Comparison of ENCODE assay signal across 8 cellular contexts in the genomic region with DNA sequence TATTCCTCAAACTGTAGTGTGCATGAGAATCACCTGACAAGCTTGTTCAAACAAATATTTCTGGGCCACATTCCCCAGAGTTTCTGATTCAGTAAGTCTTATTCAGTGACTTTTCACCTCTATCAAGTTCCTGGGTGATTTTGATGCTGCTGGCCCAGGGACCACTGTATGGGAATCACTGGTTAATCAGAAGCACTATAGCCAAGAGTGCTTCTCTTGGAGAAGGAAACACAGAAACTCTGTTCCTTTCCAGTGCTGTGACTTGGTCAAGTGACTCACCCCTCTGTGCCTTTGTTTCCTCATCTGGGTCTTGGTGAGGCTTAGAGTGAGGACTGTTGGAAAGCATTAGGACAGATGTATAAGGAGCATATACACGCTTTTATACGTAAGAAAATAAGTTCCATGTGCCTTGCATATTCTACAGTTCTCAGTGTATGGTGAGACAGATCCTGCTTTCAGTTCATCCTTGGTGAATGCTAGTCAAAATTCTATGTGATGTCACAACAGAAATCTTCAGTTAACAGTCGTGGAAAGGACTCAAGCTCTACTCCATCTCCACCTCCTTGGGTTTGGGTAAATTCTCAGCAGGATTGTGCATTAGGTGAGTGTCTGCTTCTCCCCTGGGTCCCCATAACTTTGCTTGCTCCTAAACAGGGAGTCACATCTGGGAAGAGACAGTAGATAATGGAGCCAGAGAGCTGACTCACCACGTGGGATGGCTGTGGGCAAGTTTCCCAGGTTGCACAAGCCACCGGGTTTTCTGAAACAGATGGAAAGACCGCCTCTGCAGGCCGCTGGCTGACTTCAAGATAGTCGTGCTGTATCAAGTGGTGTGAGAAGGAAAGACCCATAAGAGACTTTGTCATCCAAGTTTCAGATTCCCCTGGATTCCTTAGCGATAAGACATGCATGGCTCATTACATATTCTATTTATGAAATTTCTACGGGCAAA.
DNase-seq lines count a peak whose midpoint lies in the region; ATAC-seq and TF ChIP-seq lines count a peak whose summit lies in the region.

No MANE protein-coding gene starts in this region.

- no peaks in the 10 kb centered on the region for H4K20me1 ChIP-seq in SK-N-SH (ENCODE audit: insufficient read depth)

- H2AFZ ChIP-seq in SK-N-SH (ENCODE audit: low read depth), result peak overlapping the region; percentile 47; the same call in 1 of the 2 replicates
- H2AFZ ChIP-seq in trophoblast cell (ENCODE audit: insufficient read depth, low read length, poor library complexity), result no peak overlapping the region

- H3K4me3 ChIP-seq in BE2C (ENCODE audit: low read depth, low read length), result no peak overlapping the region
- H3K4me3 ChIP-seq in SK-N-SH (ENCODE audit: low read depth in 2 of 2, low read length in 1 of 2), result peak overlapping the region in 1 of 2 experiments; percentile 38; a peak in 2 of 4 replicates
- no peak overlapping the region for H3K4me3 ChIP-seq in trophoblast cell (ENCODE audit: low read depth, low read length)

- DNase-seq in BE2C, result peak; percentile 65
- DNase-seq in SK-N-SH, result no peak
- DNase-seq in foreskin keratinocyte, result peak; percentile 95 to 96
- DNase-seq in trophoblast cell, result peak; percentile 92 to 93
- no peak for DNase-seq in DMS114 treated with DMSO at 0.1 percent for 48 hours (lab: John Stamatoyannopoulos, UW; ENCODE audit: unreplicated experiment)
- no peak for DNase-seq in type B pancreatic cell (ENCODE audit: extremely low spot score, unreplicated experiment)

- TF ChIP-seq CTCF in BE2C (IDR thresholded peaks at IDR 0.05; ENCODE audit: low read depth, low read length) (peak; percentile 9; the same call in 1 of the 2 replicates), SK-N-SH (IDR thresholded peaks at IDR 0.05) (peak; percentile 43), foreskin keratinocyte (conservative IDR thresholded peaks at IDR 0.05) (peak; percentile 59), type B pancreatic cell (conservative IDR thresholded peaks at IDR 0.05) (no peak)

- peaks cover 4% of the 10 kb centered on the region for H3K27me3 Mint-ChIP-seq in type B pancreatic cell

- H3K9me2 ChIP-seq in SK-N-SH, result no peaks in the 10 kb centered on the region

- no peaks in the 10 kb centered on the region for H3K9me3 Mint-ChIP-seq in type B pancreatic cell

- no peaks in the 10 kb centered on the region for H3K79me2 ChIP-seq in SK-N-SH (ENCODE audit: insufficient read depth)
- no peaks in the 10 kb centered on the region for H3K79me2 ChIP-seq in trophoblast cell (ENCODE audit: control insufficient read depth, insufficient read depth, low read length, poor library complexity)

- no peak overlapping the region for H3K4ac ChIP-seq in trophoblast cell (ENCODE audit: low read depth, low read length)

- peak overlapping the region; percentile 32; the same call in 1 of the 2 replicates for H3K9ac ChIP-seq in SK-N-SH
- H3K9ac ChIP-seq in trophoblast cell (ENCODE audit: low read length), result no peak overlapping the region

- H3K27ac Mint-ChIP-seq in type B pancreatic cell, result no peak overlapping the region

- H4K91ac ChIP-seq in trophoblast cell (ENCODE audit: low read depth, low read length), result no peak overlapping the region

- peak; percentile 97 for ATAC-seq in foreskin keratinocyte
- ATAC-seq in HG02588 (IDR thresholded peaks at IDR 0.05; ENCODE audit: unreplicated experiment), result no peak
- no peak for ATAC-seq in HG03521 (IDR thresholded peaks at IDR 0.05; ENCODE audit: unreplicated experiment)

- no peak overlapping the region for H3K18ac ChIP-seq in trophoblast cell (ENCODE audit: low read length)

- H3K4me2 ChIP-seq in SK-N-SH, result peak overlapping the region; percentile 77
- H3K4me2 ChIP-seq in trophoblast cell (ENCODE audit: low read length), result no peak overlapping the region

- peaks cover 9% of the 10 kb centered on the region for H3F3A ChIP-seq in SK-N-SH (replicated peaks; ENCODE audit: insufficient read depth)

- H3K79me1 ChIP-seq in trophoblast cell (ENCODE audit: low read length), result no peaks in the 10 kb centered on the region

- 17% methylated on average over 10 of the region's 10 CpGs for WGBS in SK-N-SH (ENCODE audit: low lambda C conversion rate)
- WGBS in trophoblast cell (ENCODE audit: extremely low coverage, insufficient coverage, insufficient read length), result no CpG with 5 or more reads among the region's 10 CpGs

- no peak overlapping the region for H3K4me3 Mint-ChIP-seq in type B pancreatic cell

- H2BK12ac ChIP-seq in trophoblast cell (ENCODE audit: low read length), result no peak overlapping the region

- CTCF ChIA-PET in SK-N-SH (lab: Yijun Ruan, JAX), result no interaction called here

- H3K36me3 Mint-ChIP-seq in type B pancreatic cell, result no peaks in the 10 kb centered on the region

- H2BK120ac ChIP-seq in trophoblast cell (ENCODE audit: insufficient read depth, low read length, poor library complexity), result no peak overlapping the region

- no peak overlapping the region for H2AK5ac ChIP-seq in trophoblast cell (ENCODE audit: low read length)

- H3K27ac ChIP-seq in SK-N-SH (ENCODE audit: low read depth in 2 of 2, low read length in 1 of 2) (peak overlapping the region; percentile 76 to 86; a peak in 3 of 4 replicates), foreskin keratinocyte (peak overlapping the region; percentile 88), trophoblast cell (ENCODE audit: low read depth, low read length) (no peak overlapping the region)

- no peak overlapping the region for H3K14ac ChIP-seq in trophoblast cell (ENCODE audit: low read length)

- TF ChIP-seq EP300 in SK-N-SH (IDR thresholded peaks at IDR 0.05; ENCODE audit: borderline replicate concordance in 1 of 2, low read depth in 1 of 2, low read length in 1 of 2), result peak in 1 of 2 experiments; percentile 72; a peak in 2 of 4 replicates

- H2BK5ac ChIP-seq in trophoblast cell (ENCODE audit: low read depth, low read length, poor library complexity), result no peak overlapping the region

- POLR2A ChIA-PET in SK-N-SH (lab: Yijun Ruan, JAX), result no interaction called here

- TF ChIP-seq RAD21 in SK-N-SH (IDR thresholded peaks at IDR 0.05; ENCODE audit: low read length), result no peak

- H3K9me3 ChIP-seq in BE2C, result no peaks in the 10 kb centered on the region
- H3K9me3 ChIP-seq in SK-N-SH, result no peaks in the 10 kb centered on the region
- H3K9me3 ChIP-seq in trophoblast cell (ENCODE audit: insufficient read depth, low read depth, low read length), result no peaks in the 10 kb centered on the region

- H4K12ac ChIP-seq in trophoblast cell (ENCODE audit: low read depth, low read length), result no peak overlapping the region

- H3K4me1 Mint-ChIP-seq in type B pancreatic cell (ENCODE audit: unreplicated experiment), result peaks cover 4% of the 10 kb centered on the region

- H3K23ac ChIP-seq in trophoblast cell (ENCODE audit: low read length), result no peak overlapping the region

- H3K36me3 ChIP-seq in BE2C (no peaks in the 10 kb centered on the region), SK-N-SH (replicated peaks in 1 of 2; ENCODE audit: control insufficient read depth in 1 of 2, insufficient read depth in 2 of 2, low read length in 1 of 2) (no peaks in the 10 kb centered on the region), trophoblast cell (ENCODE audit: control insufficient read depth in 1 of 2, insufficient read depth in 2 of 2, low read length in 2 of 2) (no peaks in the 10 kb centered on the region)

- H3K4me1 ChIP-seq in BE2C (peaks cover 7% of the 10 kb centered on the region), SK-N-SH (ENCODE audit: control insufficient read depth in 1 of 2, insufficient read depth in 2 of 2, low read depth in 1 of 2, low read length in 1 of 2) (peaks cover 6 to 15% of the 10 kb centered on the region in 2 experiments; a peak in 3 of 4 replicates), foreskin keratinocyte (peaks cover 14% of the 10 kb centered on the region), trophoblast cell (ENCODE audit: control insufficient read depth in 1 of 2, insufficient read depth in 2 of 2, low read length in 2 of 2) (no peaks in the 10 kb centered on the region)

- H3K27me3 ChIP-seq in BE2C, result no peaks in the 10 kb centered on the region
- no peaks in the 10 kb centered on the region for H3K27me3 ChIP-seq in SK-N-SH (ENCODE audit: insufficient read depth)
- H3K27me3 ChIP-seq in foreskin keratinocyte, result no peaks in the 10 kb centered on the region
- H3K27me3 ChIP-seq in trophoblast cell (ENCODE audit: insufficient read depth, low read length), result no peaks in the 10 kb centered on the region

- no peak overlapping the region for H4K8ac ChIP-seq in trophoblast cell (ENCODE audit: low read depth, low read length)

TF ChIP-seq in SK-N-SH, 30 proteins besides CTCF, POLR2A, EP300 and RAD21 (continues in another document):
- TF ChIP-seq FOXM1 (IDR thresholded peaks at IDR 0.05; ENCODE audit: low read depth) (no peak; the same call in 1 of the 2 replicates), SIN3A (IDR thresholded peaks at IDR 0.05; ENCODE audit: borderline replicate concordance, low read depth, low read length) (no peak), FOXJ3 (CRISPR knock-in tag; IDR thresholded peaks at IDR 0.05) (no peak), RFX5 (IDR thresholded peaks at IDR 0.05; ENCODE audit: low read length) (no peak), POLR2AphosphoS5 (IDR thresholded peaks at IDR 0.05; ENCODE audit: low read depth, low read length) (peak; percentile 58; the same call in 1 of the 2 replicates), NRF1 (IDR thresholded peaks at IDR 0.05; ENCODE audit: low read depth, low read length) (no peak), RXRA (IDR thresholded peaks at IDR 0.05; ENCODE audit: borderline replicate concordance, low read depth) (peak; percentile 58; the same call in 1 of the 2 replicates), NFIC (IDR thresholded peaks at IDR 0.05; ENCODE audit: borderline replicate concordance) (peak; percentile 84), GATA2 (CRISPR knock-in tag; IDR thresholded peaks at IDR 0.05) (no peak)
- TF ChIP-seq, protein P1, sequence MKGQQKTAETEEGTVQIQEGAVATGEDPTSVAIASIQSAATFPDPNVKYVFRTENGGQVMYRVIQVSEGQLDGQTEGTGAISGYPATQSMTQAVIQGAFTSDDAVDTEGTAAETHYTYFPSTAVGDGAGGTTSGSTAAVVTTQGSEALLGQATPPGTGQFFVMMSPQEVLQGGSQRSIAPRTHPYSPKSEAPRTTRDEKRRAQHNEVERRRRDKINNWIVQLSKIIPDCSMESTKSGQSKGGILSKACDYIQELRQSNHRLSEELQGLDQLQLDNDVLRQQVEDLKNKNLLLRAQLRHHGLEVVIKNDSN (IDR thresholded peaks at IDR 0.05; ENCODE audit: borderline replicate concordance, low read depth), result peak; percentile 70; the same call in 1 of the 2 replicates
- TF ChIP-seq, protein P2, sequence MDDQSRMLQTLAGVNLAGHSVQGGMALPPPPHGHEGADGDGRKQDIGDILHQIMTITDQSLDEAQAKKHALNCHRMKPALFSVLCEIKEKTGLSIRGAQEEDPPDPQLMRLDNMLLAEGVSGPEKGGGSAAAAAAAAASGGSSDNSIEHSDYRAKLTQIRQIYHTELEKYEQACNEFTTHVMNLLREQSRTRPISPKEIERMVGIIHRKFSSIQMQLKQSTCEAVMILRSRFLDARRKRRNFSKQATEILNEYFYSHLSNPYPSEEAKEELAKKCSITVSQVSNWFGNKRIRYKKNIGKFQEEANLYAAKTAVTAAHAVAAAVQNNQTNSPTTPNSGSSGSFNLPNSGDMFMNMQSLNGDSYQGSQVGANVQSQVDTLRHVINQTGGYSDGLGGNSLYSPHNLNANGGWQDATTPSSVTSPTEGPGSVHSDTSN (IDR thresholded peaks at IDR 0.05), result peak; percentile 63

Comparison
In these comparisons a context has a peak if more than half of its experiments do, and no peak if none do; other contexts are left out.
1. DNase-seq: peak in BE2C (single experiment), foreskin keratinocyte (2 of 2) and trophoblast cell (2 of 2); none in SK-N-SH (single experiment), DMS114 treated with DMSO at 0.1 percent for 48 hours (single experiment) and type B pancreatic cell (single experiment).